ENCODE assay signal across 8 cellular contexts in the genomic region with DNA sequence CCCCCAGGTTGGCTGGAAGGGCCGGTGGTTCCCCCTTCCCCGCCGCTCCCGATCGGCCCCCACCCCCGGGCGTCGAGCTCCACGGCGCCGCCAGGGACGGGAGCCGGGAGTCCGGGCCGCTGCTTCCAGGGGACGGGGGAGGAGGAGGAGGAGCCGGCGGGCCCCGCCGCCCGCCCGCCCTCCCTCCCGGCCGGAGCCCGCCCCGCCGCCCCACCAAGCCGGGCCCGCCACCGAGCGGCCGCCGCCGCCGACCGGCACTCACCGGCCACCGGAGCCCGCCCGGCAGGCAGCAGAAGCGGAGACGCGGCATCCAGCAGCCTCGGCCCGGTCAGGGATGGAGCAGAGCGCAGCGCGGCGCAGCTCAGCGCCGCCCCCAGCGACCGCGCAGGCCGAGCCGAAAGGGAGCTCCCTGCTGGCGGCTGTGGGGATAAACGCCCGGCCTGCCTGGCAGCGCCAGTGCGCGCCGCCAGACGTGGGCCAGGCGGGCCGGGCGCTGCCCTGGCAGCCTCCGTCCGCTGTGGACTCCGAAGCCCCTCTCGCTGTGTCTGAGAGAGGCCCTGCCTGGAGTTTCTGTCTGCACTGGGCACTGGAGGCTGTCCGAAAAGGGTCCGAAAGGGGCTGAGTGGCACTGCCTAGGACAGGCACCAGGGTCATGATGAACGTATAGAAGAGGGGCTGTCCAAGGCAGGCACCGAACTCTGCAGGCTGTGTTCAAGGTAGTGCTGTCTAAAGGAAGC. TPM values are rescaled to one million over a fixed set of nuclear protein-coding genes. Genes with fewer than 3 reads are reported as not detected.
DNase-seq lines count a peak whose midpoint lies in the region; ATAC-seq lines count a peak whose summit lies in the region.

A gene with protein sequence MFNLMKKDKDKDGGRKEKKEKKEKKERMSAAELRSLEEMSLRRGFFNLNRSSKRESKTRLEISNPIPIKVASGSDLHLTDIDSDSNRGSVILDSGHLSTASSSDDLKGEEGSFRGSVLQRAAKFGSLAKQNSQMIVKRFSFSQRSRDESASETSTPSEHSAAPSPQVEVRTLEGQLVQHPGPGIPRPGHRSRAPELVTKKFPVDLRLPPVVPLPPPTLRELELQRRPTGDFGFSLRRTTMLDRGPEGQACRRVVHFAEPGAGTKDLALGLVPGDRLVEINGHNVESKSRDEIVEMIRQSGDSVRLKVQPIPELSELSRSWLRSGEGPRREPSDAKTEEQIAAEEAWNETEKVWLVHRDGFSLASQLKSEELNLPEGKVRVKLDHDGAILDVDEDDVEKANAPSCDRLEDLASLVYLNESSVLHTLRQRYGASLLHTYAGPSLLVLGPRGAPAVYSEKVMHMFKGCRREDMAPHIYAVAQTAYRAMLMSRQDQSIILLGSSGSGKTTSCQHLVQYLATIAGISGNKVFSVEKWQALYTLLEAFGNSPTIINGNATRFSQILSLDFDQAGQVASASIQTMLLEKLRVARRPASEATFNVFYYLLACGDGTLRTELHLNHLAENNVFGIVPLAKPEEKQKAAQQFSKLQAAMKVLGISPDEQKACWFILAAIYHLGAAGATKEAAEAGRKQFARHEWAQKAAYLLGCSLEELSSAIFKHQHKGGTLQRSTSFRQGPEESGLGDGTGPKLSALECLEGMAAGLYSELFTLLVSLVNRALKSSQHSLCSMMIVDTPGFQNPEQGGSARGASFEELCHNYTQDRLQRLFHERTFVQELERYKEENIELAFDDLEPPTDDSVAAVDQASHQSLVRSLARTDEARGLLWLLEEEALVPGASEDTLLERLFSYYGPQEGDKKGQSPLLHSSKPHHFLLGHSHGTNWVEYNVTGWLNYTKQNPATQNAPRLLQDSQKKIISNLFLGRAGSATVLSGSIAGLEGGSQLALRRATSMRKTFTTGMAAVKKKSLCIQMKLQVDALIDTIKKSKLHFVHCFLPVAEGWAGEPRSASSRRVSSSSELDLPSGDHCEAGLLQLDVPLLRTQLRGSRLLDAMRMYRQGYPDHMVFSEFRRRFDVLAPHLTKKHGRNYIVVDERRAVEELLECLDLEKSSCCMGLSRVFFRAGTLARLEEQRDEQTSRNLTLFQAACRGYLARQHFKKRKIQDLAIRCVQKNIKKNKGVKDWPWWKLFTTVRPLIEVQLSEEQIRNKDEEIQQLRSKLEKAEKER (N-terminal part only) (minus strand): TSS at position 348 of the 737 bp plus-strand sequence. CDS start 13,458 bp downstream, outside the sequence.

- H3K27me3 Mint-ChIP-seq in activated naive CD4-positive, alpha-beta T cell treated with anti-CD3 and anti-CD28 coated beads for 36 hours (ENCODE audit: low read depth), result no peaks in the 10 kb centered on the region

- H3K36me3 Mint-ChIP-seq in activated naive CD4-positive, alpha-beta T cell treated with anti-CD3 and anti-CD28 coated beads for 36 hours (ENCODE audit: low read depth), result no peaks in the 10 kb centered on the region

- H3K36me3 ChIP-seq in Karpas-422 (ENCODE audit: insufficient read depth, low read length), result no peaks in the 10 kb centered on the region

- H3K4me2 ChIP-seq in Karpas-422 (ENCODE audit: low read depth, low read length, poor library complexity, severe bottlenecking), result peak within 1 kb of the TSS; percentile 65

- H3K9ac ChIP-seq in Karpas-422 (ENCODE audit: low read length), result peak within 1 kb of the TSS; percentile 62

- DNase-seq in DMS53 (lab: John Stamatoyannopoulos, UW) (peak; percentile 86), Karpas-422 (peak; percentile 91), SK-N-DZ (ENCODE audit: low spot score) (peak; percentile 72), germinal center (ENCODE audit: low spot score) (peak; percentile 90), nucleus accumbens (lab: John Stamatoyannopoulos, UW) (peak in 51 of 56 donors; percentile 41 to 89 (median 76)), superior temporal gyrus (ENCODE audit: extremely low spot score) (peak; percentile 85)
- DNase-seq in activated naive CD4-positive, alpha-beta T cell treated with anti-CD3 and anti-CD28 coated beads for 36 hours, result peak; percentile 84

- no peak within 1 kb of the TSS for H3K27ac Mint-ChIP-seq in activated naive CD4-positive, alpha-beta T cell treated with anti-CD3 and anti-CD28 coated beads for 36 hours

- CTCF ChIA-PET in activated naive CD4-positive, alpha-beta T cell treated with anti-CD3 and anti-CD28 coated beads for 36 hours (lab: Charles Lee), result interaction anchor here (0.7 to 14.7 kb wide), 22 partner anchors 8 to 347 kb away, joined by 3 to 261 read pairs (median 4); no protein-coding TSS in a partner anchor

- no peaks in the 10 kb centered on the region for H3K79me2 ChIP-seq in Karpas-422 (ENCODE audit: low read length)

- peak within 1 kb of the TSS; percentile 86 for H2AFZ ChIP-seq in Karpas-422 (ENCODE audit: low read length)

- intact Hi-C loops in activated naive CD4-positive, alpha-beta T cell treated with anti-CD3 and anti-CD28 coated beads for 36 hours (cut with micrococcal nuclease), result loop anchor here (1.0 kb wide), 2 partner anchors 31 to 56 kb away; no protein-coding TSS in a partner anchor

- ATAC-seq in GM21717 (IDR thresholded peaks at IDR 0.05; ENCODE audit: unreplicated experiment), result peak; percentile 73

- H3K4me1 ChIP-seq in Karpas-422 (ENCODE audit: low read length), result peaks cover 26% of the 10 kb centered on the region

- peak within 1 kb of the TSS; percentile 59 for H3K4me3 ChIP-seq in Karpas-422 (ENCODE audit: low read length)

- peaks cover 3% of the 10 kb centered on the region; the same call in 1 of the 2 replicates for H3K27me3 ChIP-seq in Karpas-422 (ENCODE audit: low read length)

- no peaks in the 10 kb centered on the region for H4K20me1 ChIP-seq in Karpas-422 (ENCODE audit: insufficient read depth, low read depth, low read length)

- H3K9me2 ChIP-seq in Karpas-422 (replicated peaks; ENCODE audit: insufficient read depth, low read length), result no peaks in the 10 kb centered on the region

- H3K27ac ChIP-seq in Karpas-422 (ENCODE audit: low read length), result no peak within 1 kb of the TSS

- H3K4me3 Mint-ChIP-seq in activated naive CD4-positive, alpha-beta T cell treated with anti-CD3 and anti-CD28 coated beads for 36 hours, result peak within 1 kb of the TSS; percentile 55

- peaks cover 26% of the 10 kb centered on the region for H3K4me1 Mint-ChIP-seq in activated naive CD4-positive, alpha-beta T cell treated with anti-CD3 and anti-CD28 coated beads for 36 hours (ENCODE audit: low read depth)

- 0 out of 2 replicates have a peak, but pooled peaks cover 2% of the 10 kb centered on the region for H3K9me3 ChIP-seq in Karpas-422 (ENCODE audit: low read length)

- H3K9me3 Mint-ChIP-seq in activated naive CD4-positive, alpha-beta T cell treated with anti-CD3 and anti-CD28 coated beads for 36 hours, result no peaks in the 10 kb centered on the region

RNA-seq across cellular contexts. Expression of the gene that starts here (rescaled TPM):
- total RNA-seq in Karpas-422 (2014; rRNA removed; shearing (Covaris generic); ENCODE audit: low replicate concordance), result 16.4 and 54.6 TPM in 2 replicates
- 13.9 and 15.3 TPM in 2 replicates for polyA plus RNA-seq in SK-N-DZ (2014; cell fraction: cytosol; rRNA removed)
- polyA plus RNA-seq in SK-N-DZ (2014; cell fraction: nucleus; rRNA removed), result 20.9 and 42.8 TPM in 2 replicates
- 10 to 100 TPM; 23.8 to 25.0 TPM for total RNA-seq in activated naive CD4-positive, alpha-beta T cell treated with anti-CD3 and anti-CD28 coated beads for 36 hours
